ENCODE assay signal across 18 cellular contexts in genomic region chr4:120005527-120005926, GRCh38.
"Had no signal": no experiment of that assay in that cellular context is flagged by ENCODE, and none has a peak within 500 bp of the region (broad histone marks: within the 10 kb centered on the region; RNA-seq: fewer than 3 reads in every experiment).

No MANE protein-coding gene starts in this region.

- H3K27ac ChIP-seq: colonic mucosa, esophagus muscularis mucosa, foreskin keratinocyte, gastroesophageal sphincter, heart left ventricle, hepatocyte, left lung, lower lobe of right lung had no signal

- H3K36me3 ChIP-seq: colonic mucosa, esophagus muscularis mucosa, gastroesophageal sphincter, heart left ventricle, left lung, lower lobe of right lung had no signal

- H3K9me3 Mint-ChIP-seq: effector memory CD8-positive, alpha-beta T cell had no signal

- H3K4me1 ChIP-seq: colonic mucosa, foreskin keratinocyte, left lung, lower lobe of right lung had no signal

- H3K9me3 ChIP-seq: colonic mucosa, esophagus muscularis mucosa, gastroesophageal sphincter, heart left ventricle, lower lobe of right lung had no signal

- ATAC-seq: effector memory CD8-positive, alpha-beta T cell; foreskin keratinocyte; gastroesophageal sphincter; heart left ventricle; left cardiac atrium; left lung; left ventricle myocardium superior; lower lobe of right lung; naive thymus-derived CD4-positive, alpha-beta T cell had no signal

- H3K27me3 Mint-ChIP-seq: dendritic cell treated with granulocyte-macrophage colony-stimulating factor and Interleukin-4, amounts not matched to agents 40 ng/mL and 50 ng/mL, for 4 days had no signal

- H3K27ac Mint-ChIP-seq: dendritic cell treated with granulocyte-macrophage colony-stimulating factor and Interleukin-4, amounts not matched to agents 40 ng/mL and 50 ng/mL, for 4 days; effector memory CD8-positive, alpha-beta T cell; naive thymus-derived CD4-positive, alpha-beta T cell had no signal

- H3K36me3 Mint-ChIP-seq: naive thymus-derived CD4-positive, alpha-beta T cell had no signal

- H3K27me3 ChIP-seq: colonic mucosa, esophagus muscularis mucosa, foreskin keratinocyte, gastroesophageal sphincter, heart left ventricle, hepatocyte, left lung had no signal

- H3K4me3 ChIP-seq: colonic mucosa, esophagus muscularis mucosa, gastroesophageal sphincter, heart left ventricle, hepatocyte, left lung, lower lobe of right lung had no signal

- H2AFZ ChIP-seq: hepatocyte had no signal

- H3K4me1 Mint-ChIP-seq: naive thymus-derived CD4-positive, alpha-beta T cell had no signal

- DNase-seq: colonic mucosa; cortex of kidney; effector CD8-positive, alpha-beta T cell; effector memory CD8-positive, alpha-beta T cell; foreskin keratinocyte; heart left ventricle; hypothalamus; left cardiac atrium; left lung; left ventricle myocardium superior; lower lobe of right lung; mesenchymal stem cell; midbrain; naive thymus-derived CD4-positive, alpha-beta T cell had no signal

- H3K4me2 ChIP-seq: hepatocyte had no signal

- H3K4me3 Mint-ChIP-seq: dendritic cell treated with granulocyte-macrophage colony-stimulating factor and Interleukin-4, amounts not matched to agents 40 ng/mL and 50 ng/mL, for 4 days; effector memory CD8-positive, alpha-beta T cell; naive thymus-derived CD4-positive, alpha-beta T cell had no signal

- H3K79me2 ChIP-seq: hepatocyte had no signal
